Comparison of ENCODE assay signal across 1 cellular context in the genomic region with DNA sequence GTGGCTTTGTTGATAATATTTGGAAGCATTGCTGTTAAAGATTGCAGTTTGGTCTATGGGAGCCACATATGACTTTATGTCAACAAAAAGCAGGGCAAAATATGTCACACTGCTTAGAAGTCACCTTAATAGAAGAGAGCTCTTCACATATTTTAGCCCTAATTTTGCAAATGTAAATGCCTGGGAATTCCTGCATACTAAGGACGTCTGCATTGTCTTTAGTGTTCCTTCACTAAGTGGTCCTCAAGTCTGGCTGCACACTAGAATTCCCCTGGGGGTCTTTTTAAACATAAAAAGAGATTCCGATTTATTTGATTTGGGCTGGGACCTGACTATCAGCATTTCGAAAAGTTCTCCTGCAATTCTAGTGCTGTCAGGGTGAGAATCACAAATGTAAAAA.
TF ChIP-seq lines count a peak whose summit lies in the region.

No MANE protein-coding gene starts in this region.

TF ChIP-seq in H1, 55 proteins besides CTCF, POLR2A, EP300 and RAD21:
- peak; percentile 52; the same call in 1 of the 2 replicates for TF ChIP-seq TEAD4 (IDR thresholded peaks at IDR 0.05; ENCODE audit: low read depth, low read length)
- TF ChIP-seq, protein P1, sequence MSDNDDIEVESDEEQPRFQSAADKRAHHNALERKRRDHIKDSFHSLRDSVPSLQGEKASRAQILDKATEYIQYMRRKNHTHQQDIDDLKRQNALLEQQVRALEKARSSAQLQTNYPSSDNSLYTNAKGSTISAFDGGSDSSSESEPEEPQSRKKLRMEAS (IDR thresholded peaks at IDR 0.05) = no peak
